ENCODE assay signal across 11 cellular contexts in the genomic region with DNA sequence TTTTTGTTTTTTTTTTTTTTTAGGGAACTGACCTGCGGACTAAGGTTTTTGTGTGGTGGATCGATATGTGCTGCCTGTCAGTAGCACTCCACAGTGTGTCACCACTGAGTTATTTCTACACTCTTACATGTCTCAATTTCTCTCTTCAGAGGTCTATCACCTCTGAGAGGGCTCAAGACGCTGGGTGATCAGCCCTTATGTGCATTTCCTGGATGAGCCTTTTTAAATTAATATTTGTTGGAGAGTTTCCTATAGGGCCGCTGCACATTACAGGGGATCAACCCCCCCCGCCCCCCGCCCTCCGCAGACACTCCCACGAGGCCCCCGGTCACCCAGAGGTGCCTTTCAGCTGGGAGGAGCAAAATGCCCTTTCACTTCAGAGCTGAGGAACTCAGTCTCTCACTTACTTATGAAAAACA. TPM values are rescaled to one million over a fixed set of nuclear protein-coding genes. Genes with fewer than 3 reads are reported as not detected.
A peak's percentile ranks its signal among the peaks of the same experiment; 100 is the strongest.
DNase-seq lines count a peak whose midpoint lies in the region; ATAC-seq and TF ChIP-seq lines count a peak whose summit lies in the region.
"Had no signal": no experiment of that assay in that cellular context is flagged by ENCODE, and none has a peak within 500 bp of the region (broad histone marks: within the 10 kb centered on the region; RNA-seq: fewer than 3 reads in every experiment).

No MANE protein-coding gene starts in this region.

- no peak overlapping the region for H3K4me2 ChIP-seq in mammary epithelial cell (ENCODE audit: insufficient read depth, low read depth, low read length)

- H3K4me3 ChIP-seq in lower leg skin (ENCODE audit: low read depth, poor library complexity, severe bottlenecking) (no peak overlapping the region), mammary epithelial cell (replicated peaks in 1 of 3; ENCODE audit: insufficient read depth in 1 of 3, low read depth in 2 of 3, low read length in 3 of 3) (no peak overlapping the region)
- H3K4me3 ChIP-seq: skin epidermis had no signal

- no peak for TF ChIP-seq POLR2A in lower leg skin (IDR thresholded peaks at IDR 0.05)

- WGBS in lower leg skin, 2 donors: 58 to 62% methylated on average over 8 to 9 of the region's 9 CpGs
- 67% methylated on average over 2 of the region's 9 CpGs for WGBS in mammary epithelial cell (ENCODE audit: low coverage, missing lambda C conversion rate)

- no peak overlapping the region for H3K27ac ChIP-seq in mammary epithelial cell (ENCODE audit: insufficient read depth, low read depth, low read length)
- H3K27ac ChIP-seq: skin epidermis had no signal

- dilution Hi-C loops in mammary epithelial cell (cut with HindIII; ENCODE audit: low sequenced_read_pairs): no loop called here

- in situ Hi-C loops in mammary epithelial cell (cut with MboI; ENCODE audit: low sequenced_read_pairs in 2 of 2): loop anchor here in 1 of 2 donors (10.0 kb wide), 1 partner anchor 199 kb away; no protein-coding TSS in a partner anchor

- CTCF ChIA-PET in mammary epithelial cell (lab: Charles Lee; ENCODE audit: low non-redundant PET): no interaction called here

- peaks cover 4% of the 10 kb centered on the region for H3K4me1 ChIP-seq in mammary epithelial cell (ENCODE audit: insufficient read depth, low read length)

- peaks cover 28% of the 10 kb centered on the region for H3K4me1 Mint-ChIP-seq in stimulated activated naive CD8-positive, alpha-beta T cell treated with anti-CD3 and anti-CD28 coated beads, Interleukin-15, Interleukin-2, amounts not matched to agents 100 ng/mL and 50 ng/mL, for 24 hours (ENCODE audit: low read depth)
- H3K4me1 Mint-ChIP-seq in effector memory CD8-positive, alpha-beta T cell (ENCODE audit: low read depth in 2 of 2): peaks cover 10 to 14% of the 10 kb centered on the region in 2 donors

- no peak overlapping the region for H3K27ac Mint-ChIP-seq in stimulated activated naive CD8-positive, alpha-beta T cell treated with anti-CD3 and anti-CD28 coated beads, Interleukin-15, Interleukin-2, amounts not matched to agents 100 ng/mL and 50 ng/mL, for 24 hours
- no peak overlapping the region for H3K27ac Mint-ChIP-seq in effector memory CD8-positive, alpha-beta T cell

- no peak overlapping the region for H3K9ac ChIP-seq in mammary epithelial cell (ENCODE audit: insufficient read depth, low read length)

- no peaks in the 10 kb centered on the region for H3K36me3 Mint-ChIP-seq in stimulated activated naive CD8-positive, alpha-beta T cell treated with anti-CD3 and anti-CD28 coated beads, Interleukin-15, Interleukin-2, amounts not matched to agents 100 ng/mL and 50 ng/mL, for 24 hours (ENCODE audit: low read depth)
- H3K36me3 Mint-ChIP-seq in effector memory CD8-positive, alpha-beta T cell (ENCODE audit: insufficient read depth): no peaks in the 10 kb centered on the region

- H3K27me3 ChIP-seq in mammary epithelial cell (ENCODE audit: insufficient read depth, low read length): no peaks in the 10 kb centered on the region

- no peaks in the 10 kb centered on the region for H3K36me3 ChIP-seq in mammary epithelial cell (ENCODE audit: insufficient read depth, low read length)

- no peaks in the 10 kb centered on the region for H3K9me3 Mint-ChIP-seq in stimulated activated naive CD8-positive, alpha-beta T cell treated with anti-CD3 and anti-CD28 coated beads, Interleukin-15, Interleukin-2, amounts not matched to agents 100 ng/mL and 50 ng/mL, for 24 hours
- no peaks in the 10 kb centered on the region for H3K9me3 Mint-ChIP-seq in effector memory CD8-positive, alpha-beta T cell

- H3K79me2 ChIP-seq in mammary epithelial cell (ENCODE audit: insufficient read depth, low read length): no peaks in the 10 kb centered on the region

- no peak overlapping the region for H2AFZ ChIP-seq in mammary epithelial cell (ENCODE audit: low read depth, low read length)

- no peaks in the 10 kb centered on the region for H4K20me1 ChIP-seq in mammary epithelial cell (ENCODE audit: insufficient read depth, low read length)

- TF ChIP-seq CTCF in lower leg skin (IDR thresholded peaks at IDR 0.05) (no peak), mammary epithelial cell (conservative IDR thresholded peaks at IDR 0.05 in 1 of 2, IDR thresholded peaks at IDR 0.05 in 1 of 2; ENCODE audit: extremely low read depth in 1 of 2, insufficient read depth in 1 of 2, low read depth in 1 of 2, low read length in 2 of 2) (no peak)

- intact Hi-C loops in lower leg skin (cut with DNase I; ENCODE audit: low total_unique reads) (no loop called here), mammary epithelial cell (cut with micrococcal nuclease) (no loop called here)

- H3K27me3 Mint-ChIP-seq in stimulated activated naive CD8-positive, alpha-beta T cell treated with anti-CD3 and anti-CD28 coated beads, Interleukin-15, Interleukin-2, amounts not matched to agents 100 ng/mL and 50 ng/mL, for 24 hours: peaks cover 13% of the 10 kb centered on the region
- H3K27me3 Mint-ChIP-seq in effector memory CD8-positive, alpha-beta T cell: peaks cover 7 to 22% of the 10 kb centered on the region in 2 donors

- H3K9me3 ChIP-seq in mammary epithelial cell (replicated peaks; ENCODE audit: insufficient read depth, low read length): no peaks in the 10 kb centered on the region

- ATAC-seq in stimulated activated naive CD8-positive, alpha-beta T cell treated with anti-CD3 and anti-CD28 coated beads, Interleukin-15, Interleukin-2, amounts not matched to agents 100 U/mL and 50 U/mL, for 24 hours: no peak
- peak; percentile 58 for ATAC-seq in effector memory CD8-positive, alpha-beta T cell (replicated peaks)

- no TSS peak for BruUV-seq in mammary epithelial cell (replicated peaks; lab: Mats Ljungman, UMichigan)

- H3K4me3 Mint-ChIP-seq in stimulated activated naive CD8-positive, alpha-beta T cell treated with anti-CD3 and anti-CD28 coated beads, Interleukin-15, Interleukin-2, amounts not matched to agents 100 ng/mL and 50 ng/mL, for 24 hours: peak overlapping the region; percentile 40
- no peak overlapping the region for H3K4me3 Mint-ChIP-seq in effector memory CD8-positive, alpha-beta T cell

- DNase-seq in stimulated activated naive CD8-positive, alpha-beta T cell treated with anti-CD3 and anti-CD28 coated beads, Interleukin-15, Interleukin-2, amounts not matched to agents 100 U/mL and 50 U/mL, for 24 hours: no peak
- peak; percentile 79 for DNase-seq in NAMALWA (ENCODE audit: low spot score)
- no peak for DNase-seq in effector memory CD8-positive, alpha-beta T cell
- no peak for DNase-seq in islet precursor cell
- no peak for DNase-seq in lower leg skin (ENCODE audit: low spot score in 2 of 2)
- DNase-seq in mammary epithelial cell: no peak
- no peak for DNase-seq in middle frontal gyrus (ENCODE audit: extremely low spot score, low spot score)
- DNase-seq: activated T-cell treated with anti-CD3 and anti-CD28 coated beads, Interleukin-2, amount 50 U/mL, for 48 hours; midbrain had no signal

RNA-seq across cellular contexts. Expression of gene AP4E1, which starts 34.5 kb away (rescaled TPM):
- total RNA-seq in lower leg skin: 10 to 100 TPM; 13.6 to 18.2 (median 15.2) TPM
- 10 to 100 TPM; 21.3 to 21.4 TPM for total RNA-seq in mammary epithelial cell
- 4.1 TPM for polyA plus RNA-seq in mammary epithelial cell
- 7.6 TPM for polyA minus RNA-seq in mammary epithelial cell
